8 cellular contexts compared by ENCODE assay signal in genomic region chr6:148747145-148747492, GRCh38. TPM values are rescaled to one million over a fixed set of nuclear protein-coding genes. Genes with fewer than 3 reads are reported as not detected.
DNase-seq lines count a peak whose midpoint lies in the region; TF ChIP-seq lines count a peak whose summit lies in the region.

No MANE protein-coding gene starts in this region.

- peak; percentile 7 to 13 for DNase-seq in stimulated activated CD4-positive, alpha-beta T cell treated with anti-CD3 and anti-CD28 coated beads, Interleukin-12 subunit alpha, Interleukin-12 subunit beta, amount 100 ng/mL, for 24 hours (ENCODE audit: low read depth in 2 of 2)
- DNase-seq in stimulated activated CD4-positive, alpha-beta T cell treated with anti-CD3 and anti-CD28 coated beads, Interleukin-4, amount 100 ng/mL, for 24 hours = no peak
- no peak for DNase-seq in Jurkat, Clone E6-1 (ENCODE audit: low read depth, low spot score)
- DNase-seq in amniotic stem cell (lab: John Stamatoyannopoulos, UW) = peak; percentile 48
- DNase-seq in hepatic stellate cell (ENCODE audit: low spot score) = peak; percentile 52
- DNase-seq in prostate gland (ENCODE audit: low spot score) = peak; percentile 31
- DNase-seq in GM10248 (ENCODE audit: extremely low spot score) = no peak
- DNase-seq in HPDE6-E6E7 (ENCODE audit: extremely low spot score) = no peak

- peak overlapping the region; percentile 72 to 83 for H3K27ac ChIP-seq in prostate gland

- no peaks in the 10 kb centered on the region for H3K9me3 ChIP-seq in prostate gland

- CTCF ChIA-PET in GM10248 (lab: Yijun Ruan, JAX) = interaction anchor here (0.7 to 1.5 kb wide), 5 partner anchors 10 to 228 kb away, joined by 3 to 4 read pairs (median 3); no protein-coding TSS in a partner anchor

- no peaks in the 10 kb centered on the region for H3K36me3 ChIP-seq in prostate gland

- no peak for TF ChIP-seq POLR2A in prostate gland (IDR thresholded peaks at IDR 0.05)

- H3K27me3 ChIP-seq in prostate gland (replicated peaks; ENCODE audit: insufficient read depth) = no peaks in the 10 kb centered on the region

- intact Hi-C loops in prostate gland (cut with DNase I) = loop anchor here (2.0 to 10.0 kb wide), 3 partner anchors 172 to 286 kb away; no protein-coding TSS in a partner anchor

- H3K4me1 ChIP-seq in prostate gland (replicated peaks) = no peaks in the 10 kb centered on the region

- no peak for TF ChIP-seq CTCF in prostate gland (IDR thresholded peaks at IDR 0.05)
- TF ChIP-seq CTCF in GM10248 (IDR thresholded peaks at IDR 0.05; ENCODE audit: control extremely low read depth, extremely low read depth, low read depth, missing control alignments) = no peak

- POLR2A ChIA-PET in GM10248 (lab: Yijun Ruan, JAX) = no interaction called here

- WGBS in prostate gland = under 1% methylated on average over 32 of the region's 45 CpGs

- peak overlapping the region; percentile 68 for H3K4me3 ChIP-seq in Jurkat, Clone E6-1 (ENCODE audit: low read length)
- peak overlapping the region; percentile 61 to 65 for H3K4me3 ChIP-seq in prostate gland

RNA-seq across cellular contexts. Expression of gene UST, which starts 0.3 kb away (rescaled TPM):
- polyA plus RNA-seq in Jurkat, Clone E6-1 (2012; ENCODE audit: insufficient read depth, insufficient read length) = 7.2 TPM
- 10 to 100 TPM in 1 of 2 donors, 1 to 10 TPM in 1; 6.6 to 12.9 TPM for total RNA-seq in prostate gland

Comparison
In these comparisons a context has a peak if more than half of its experiments do, and no peak if none do; other contexts are left out.
1. DNase-seq: peak in stimulated activated CD4-positive, alpha-beta T cell treated with anti-CD3 and anti-CD28 coated beads, Interleukin-12 subunit alpha, Interleukin-12 subunit beta, amount 100 ng/mL, for 24 hours (2 of 2), amniotic stem cell (single experiment), hepatic stellate cell (single experiment) and prostate gland (single experiment); none in stimulated activated CD4-positive, alpha-beta T cell treated with anti-CD3 and anti-CD28 coated beads, Interleukin-4, amount 100 ng/mL, for 24 hours (single experiment), Jurkat, Clone E6-1 (single experiment), GM10248 (single experiment) and HPDE6-E6E7 (single experiment).